ENCODE assay signal across 10 cellular contexts in the genomic region with DNA sequence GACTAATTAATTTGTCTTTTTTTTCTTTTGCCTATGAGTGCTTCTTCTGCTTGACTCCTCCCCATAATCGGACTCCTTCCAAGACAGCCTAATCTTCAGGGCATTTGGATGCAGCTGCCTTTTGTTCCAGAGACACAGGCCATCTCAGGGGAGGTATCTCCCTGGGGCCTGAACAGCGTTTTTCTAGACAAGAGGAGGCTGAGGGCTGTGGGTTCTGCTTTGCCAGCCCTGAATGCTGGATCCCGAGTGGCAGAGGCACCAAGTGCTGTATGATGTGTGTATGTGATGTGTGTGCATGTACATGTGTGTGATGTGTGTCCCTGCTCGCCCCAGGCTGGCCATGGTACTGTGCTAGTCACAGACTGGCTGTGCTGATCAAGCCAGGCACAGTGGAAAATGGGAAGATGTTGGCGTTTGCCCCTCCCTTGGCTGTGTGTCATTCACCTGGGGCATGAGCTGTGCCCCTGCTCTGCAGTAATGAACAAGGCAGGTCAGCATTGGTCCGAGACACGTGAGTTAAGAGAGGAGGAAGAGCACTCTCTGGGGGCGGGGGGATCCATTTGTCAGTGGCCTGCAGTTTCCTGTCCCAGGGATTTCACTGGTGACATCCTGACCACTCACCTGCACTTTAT.
DNase-seq lines count a peak whose midpoint lies in the region; ATAC-seq and TF ChIP-seq lines count a peak whose summit lies in the region.
"Had no signal": no experiment of that assay in that cellular context is flagged by ENCODE, and none has a peak within 500 bp of the region (broad histone marks: within the 10 kb centered on the region; RNA-seq: fewer than 3 reads in every experiment).

No MANE protein-coding gene starts in this region.

- no peaks in the 10 kb centered on the region; the same call in 1 of the 2 replicates for H3K36me3 ChIP-seq in DND-41 (ENCODE audit: insufficient read depth, low read length)
- H3K36me3 ChIP-seq in tibial nerve, result peaks cover 0 to 21% (median 0%) of the 10 kb centered on the region in 3 donors
- H3K36me3 ChIP-seq: SJSA1 had no signal

- peaks cover 64% of the 10 kb centered on the region for H4K20me1 ChIP-seq in DND-41 (ENCODE audit: insufficient read depth, low read length)

- peak overlapping the region in 6 of 7 donors; percentile 79 to 92 (median 89) for H3K27ac Mint-ChIP-seq in CD14-positive monocyte
- H3K27ac Mint-ChIP-seq in activated naive CD8-positive, alpha-beta T cell, result peak overlapping the region; percentile 79
- H3K27ac Mint-ChIP-seq in naive thymus-derived CD8-positive, alpha-beta T cell, result peak overlapping the region; percentile 68 to 97 (median 90)

- peak overlapping the region in 1 of 2 donors; percentile 90 for H3K4me3 Mint-ChIP-seq in CD14-positive monocyte
- peak overlapping the region; percentile 77 for H3K4me3 Mint-ChIP-seq in activated naive CD8-positive, alpha-beta T cell
- peak overlapping the region in 9 of 10 donors; percentile 8 to 85 (median 64) for H3K4me3 Mint-ChIP-seq in naive thymus-derived CD8-positive, alpha-beta T cell

- peak overlapping the region; percentile 58 for H3K4me2 ChIP-seq in DND-41 (ENCODE audit: insufficient read depth, low read length)

- H3K79me2 ChIP-seq in DND-41 (ENCODE audit: insufficient read depth, low read length), result no peaks in the 10 kb centered on the region

- peaks cover 1 to 3% (median 2%) of the 10 kb centered on the region in 3 donors for H3K27me3 Mint-ChIP-seq in CD14-positive monocyte (ENCODE audit: low read depth in 3 of 3)
- no peaks in the 10 kb centered on the region for H3K27me3 Mint-ChIP-seq in activated naive CD8-positive, alpha-beta T cell
- no peaks in the 10 kb centered on the region for H3K27me3 Mint-ChIP-seq in naive thymus-derived CD8-positive, alpha-beta T cell

- H3K4me1 Mint-ChIP-seq in CD14-positive monocyte, result peaks cover 30% of the 10 kb centered on the region
- peaks cover 43% of the 10 kb centered on the region for H3K4me1 Mint-ChIP-seq in activated naive CD8-positive, alpha-beta T cell (ENCODE audit: low read depth)
- H3K4me1 Mint-ChIP-seq in naive thymus-derived CD8-positive, alpha-beta T cell, result peaks cover 23 to 48% (median 44%) of the 10 kb centered on the region in 4 donors

- no peak for TF ChIP-seq CTCF in CD14-positive monocyte (IDR thresholded peaks at IDR 0.05)
- no peak for TF ChIP-seq CTCF in DND-41 (IDR thresholded peaks at IDR 0.05; ENCODE audit: borderline replicate concordance, extremely low read depth, low read length, poor library complexity, severe bottlenecking)
- no peak for TF ChIP-seq CTCF in tibial nerve (IDR thresholded peaks at IDR 0.05)

- H3K9me3 ChIP-seq in DND-41 (ENCODE audit: insufficient read depth, low read length, severe bottlenecking) (no peaks in the 10 kb centered on the region), tibial nerve (no peaks in the 10 kb centered on the region)
- H3K9me3 ChIP-seq: SJSA1 had no signal

- POLR2A ChIA-PET in naive thymus-derived CD8-positive, alpha-beta T cell (lab: Charles Lee), result interaction anchor here (0.6 to 0.7 kb wide), 2 partner anchors 24 to 136 kb away, joined by 3 read pairs; a partner anchor contains a TSS

- intact Hi-C loops in CD14-positive monocyte (cut with micrococcal nuclease), result no loop called here

- DNase-seq in CD14-positive monocyte (ENCODE audit: low spot score), result no peak
- no peak for DNase-seq in DND-41
- DNase-seq in naive thymus-derived CD8-positive, alpha-beta T cell, result no peak
- DNase-seq in tibial nerve (ENCODE audit: low spot score in 2 of 2), result no peak
- DNase-seq: MM.1S, NCI-H748 treated with DMSO at 0.1 percent for 48 hours had no signal

- peaks cover 0 to 10% (median 0%) of the 10 kb centered on the region in 7 donors for H3K9me3 Mint-ChIP-seq in CD14-positive monocyte
- H3K9me3 Mint-ChIP-seq in activated naive CD8-positive, alpha-beta T cell (ENCODE audit: low read depth), result no peaks in the 10 kb centered on the region
- no peaks in the 10 kb centered on the region for H3K9me3 Mint-ChIP-seq in naive thymus-derived CD8-positive, alpha-beta T cell

- TF ChIP-seq POLR2A in tibial nerve (IDR thresholded peaks at IDR 0.05), result no peak

- no peaks in the 10 kb centered on the region for H3K27me3 ChIP-seq in DND-41 (ENCODE audit: insufficient read depth, low read length, poor library complexity)
- H3K27me3 ChIP-seq in tibial nerve, result no peaks in the 10 kb centered on the region
- H3K27me3 ChIP-seq: SJSA1 had no signal

- peak overlapping the region; percentile 13 for H3K9ac ChIP-seq in DND-41 (ENCODE audit: low read depth, low read length)

- H3K4me3 ChIP-seq in DND-41 (ENCODE audit: low read depth in 1 of 2, low read length in 2 of 2) (0 out of 4 replicates have a peak overlapping the region, but pooled peaks of 1 of the 2 experiments have one; percentile 10), tibial nerve (no peak overlapping the region)
- H3K4me3 ChIP-seq: SJSA1 had no signal

- H3K27ac ChIP-seq in DND-41 (ENCODE audit: low read length), result peak overlapping the region; percentile 40
- peak overlapping the region in 1 of 4 donors; percentile 15 for H3K27ac ChIP-seq in tibial nerve
- H3K27ac ChIP-seq: SJSA1 had no signal

- no peak for ATAC-seq in DND-41 (ENCODE audit: insufficient read depth, low read depth)
- ATAC-seq in naive thymus-derived CD8-positive, alpha-beta T cell, result no peak
- ATAC-seq in GM18907 (IDR thresholded peaks at IDR 0.05; ENCODE audit: unreplicated experiment), result no peak
- no peak for ATAC-seq in GM19324 (IDR thresholded peaks at IDR 0.05; ENCODE audit: low FRiP score, unreplicated experiment)

- H2AFZ ChIP-seq in DND-41 (ENCODE audit: low read depth, low read length), result no peak overlapping the region

- TF ChIP-seq EP300 in tibial nerve (IDR thresholded peaks at IDR 0.05), result no peak

- H3K36me3 Mint-ChIP-seq in CD14-positive monocyte, result no peaks in the 10 kb centered on the region
- peaks cover 2% of the 10 kb centered on the region for H3K36me3 Mint-ChIP-seq in activated naive CD8-positive, alpha-beta T cell
- peaks cover 0 to 10% (median 2%) of the 10 kb centered on the region in 3 donors for H3K36me3 Mint-ChIP-seq in naive thymus-derived CD8-positive, alpha-beta T cell

- WGBS in tibial nerve, 2 donors, result 54 to 74% methylated on average over 7 to 8 of the region's 8 CpGs

- H3K4me1 ChIP-seq in DND-41 (ENCODE audit: insufficient read depth, low read length), result peaks cover 47% of the 10 kb centered on the region
- H3K4me1 ChIP-seq in tibial nerve, result peaks cover 0 to 32% (median 8%) of the 10 kb centered on the region in 4 donors
